3 cellular contexts compared by ENCODE assay signal in the genomic region with DNA sequence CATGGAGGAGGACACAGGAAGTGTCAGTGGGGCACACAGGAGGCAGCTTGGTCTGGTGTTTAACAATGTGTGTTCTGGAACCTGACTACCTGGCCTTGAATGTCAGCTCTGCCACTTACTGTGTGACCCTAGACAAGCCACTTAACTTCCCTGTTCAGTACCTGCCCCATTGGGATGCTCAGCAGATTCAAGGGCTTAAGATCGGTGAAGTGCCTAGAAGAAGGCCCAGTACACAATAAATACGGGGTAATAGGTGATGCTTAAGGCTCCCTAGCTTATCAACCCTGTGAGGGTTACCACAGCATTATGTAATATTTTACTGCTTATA.
A peak's percentile ranks its signal among the peaks of the same experiment; 100 is the strongest.
TF ChIP-seq lines count a peak whose summit lies in the region.

No MANE protein-coding gene starts in this region.

TF ChIP-seq in SK-N-SH, 30 proteins besides CTCF, POLR2A, EP300 and RAD21 (continues in another document):
- TF ChIP-seq GABPA (IDR thresholded peaks at IDR 0.05; ENCODE audit: low read depth): no peak
- no peak for TF ChIP-seq MXI1 (IDR thresholded peaks at IDR 0.05; ENCODE audit: low read depth, low read length)
- no peak for TF ChIP-seq FOXJ3 (CRISPR knock-in tag; IDR thresholded peaks at IDR 0.05)
- no peak for TF ChIP-seq EZH2phosphoT487 (IDR thresholded peaks at IDR 0.05; ENCODE audit: borderline replicate concordance, low read depth)
- TF ChIP-seq POLR2AphosphoS5 (IDR thresholded peaks at IDR 0.05; ENCODE audit: low read depth, low read length): no peak
- TF ChIP-seq TAF1 (IDR thresholded peaks at IDR 0.05; ENCODE audit: borderline replicate concordance, low read depth, low read length): no peak
- TF ChIP-seq, protein P1, sequence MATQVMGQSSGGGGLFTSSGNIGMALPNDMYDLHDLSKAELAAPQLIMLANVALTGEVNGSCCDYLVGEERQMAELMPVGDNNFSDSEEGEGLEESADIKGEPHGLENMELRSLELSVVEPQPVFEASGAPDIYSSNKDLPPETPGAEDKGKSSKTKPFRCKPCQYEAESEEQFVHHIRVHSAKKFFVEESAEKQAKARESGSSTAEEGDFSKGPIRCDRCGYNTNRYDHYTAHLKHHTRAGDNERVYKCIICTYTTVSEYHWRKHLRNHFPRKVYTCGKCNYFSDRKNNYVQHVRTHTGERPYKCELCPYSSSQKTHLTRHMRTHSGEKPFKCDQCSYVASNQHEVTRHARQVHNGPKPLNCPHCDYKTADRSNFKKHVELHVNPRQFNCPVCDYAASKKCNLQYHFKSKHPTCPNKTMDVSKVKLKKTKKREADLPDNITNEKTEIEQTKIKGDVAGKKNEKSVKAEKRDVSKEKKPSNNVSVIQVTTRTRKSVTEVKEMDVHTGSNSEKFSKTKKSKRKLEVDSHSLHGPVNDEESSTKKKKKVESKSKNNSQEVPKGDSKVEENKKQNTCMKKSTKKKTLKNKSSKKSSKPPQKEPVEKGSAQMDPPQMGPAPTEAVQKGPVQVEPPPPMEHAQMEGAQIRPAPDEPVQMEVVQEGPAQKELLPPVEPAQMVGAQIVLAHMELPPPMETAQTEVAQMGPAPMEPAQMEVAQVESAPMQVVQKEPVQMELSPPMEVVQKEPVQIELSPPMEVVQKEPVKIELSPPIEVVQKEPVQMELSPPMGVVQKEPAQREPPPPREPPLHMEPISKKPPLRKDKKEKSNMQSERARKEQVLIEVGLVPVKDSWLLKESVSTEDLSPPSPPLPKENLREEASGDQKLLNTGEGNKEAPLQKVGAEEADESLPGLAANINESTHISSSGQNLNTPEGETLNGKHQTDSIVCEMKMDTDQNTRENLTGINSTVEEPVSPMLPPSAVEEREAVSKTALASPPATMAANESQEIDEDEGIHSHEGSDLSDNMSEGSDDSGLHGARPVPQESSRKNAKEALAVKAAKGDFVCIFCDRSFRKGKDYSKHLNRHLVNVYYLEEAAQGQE (IDR thresholded peaks at IDR 0.05; ENCODE audit: low read depth, low read length): no peak
- TF ChIP-seq, protein P2, sequence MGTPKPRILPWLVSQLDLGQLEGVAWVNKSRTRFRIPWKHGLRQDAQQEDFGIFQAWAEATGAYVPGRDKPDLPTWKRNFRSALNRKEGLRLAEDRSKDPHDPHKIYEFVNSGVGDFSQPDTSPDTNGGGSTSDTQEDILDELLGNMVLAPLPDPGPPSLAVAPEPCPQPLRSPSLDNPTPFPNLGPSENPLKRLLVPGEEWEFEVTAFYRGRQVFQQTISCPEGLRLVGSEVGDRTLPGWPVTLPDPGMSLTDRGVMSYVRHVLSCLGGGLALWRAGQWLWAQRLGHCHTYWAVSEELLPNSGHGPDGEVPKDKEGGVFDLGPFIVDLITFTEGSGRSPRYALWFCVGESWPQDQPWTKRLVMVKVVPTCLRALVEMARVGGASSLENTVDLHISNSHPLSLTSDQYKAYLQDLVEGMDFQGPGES (IDR thresholded peaks at IDR 0.05; ENCODE audit: low read depth, low read length): no peak
- TF ChIP-seq GATA2 (CRISPR knock-in tag; IDR thresholded peaks at IDR 0.05): no peak
- TF ChIP-seq FOSL2 (IDR thresholded peaks at IDR 0.05; ENCODE audit: borderline replicate concordance, low read depth): no peak
- TF ChIP-seq, protein P3, sequence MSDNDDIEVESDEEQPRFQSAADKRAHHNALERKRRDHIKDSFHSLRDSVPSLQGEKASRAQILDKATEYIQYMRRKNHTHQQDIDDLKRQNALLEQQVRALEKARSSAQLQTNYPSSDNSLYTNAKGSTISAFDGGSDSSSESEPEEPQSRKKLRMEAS (IDR thresholded peaks at IDR 0.05; ENCODE audit: low read depth): no peak
- no peak for TF ChIP-seq ELF1 (IDR thresholded peaks at IDR 0.05)
- no peak for TF ChIP-seq RCOR1 (IDR thresholded peaks at IDR 0.05; ENCODE audit: low read length)
- TF ChIP-seq YY1 (IDR thresholded peaks at IDR 0.05; ENCODE audit: low read depth): no peak
- TF ChIP-seq TEAD4 (IDR thresholded peaks at IDR 0.05; ENCODE audit: borderline replicate concordance, insufficient read depth): no peak
- no peak for TF ChIP-seq MEF2A (IDR thresholded peaks at IDR 0.05; ENCODE audit: borderline replicate concordance, low read depth)

TF ChIP-seq in SK-N-SH treated with all-trans-retinoic acid at 6 μM for 48 hours, 23 proteins besides CTCF, POLR2A, EP300 and RAD21 (continues in another document):
- TF ChIP-seq SNAI2 (CRISPR knock-in tag; IDR thresholded peaks at IDR 0.05) (no peak), TSHZ2 (CRISPR knock-in tag; IDR thresholded peaks at IDR 0.05) (no peak), CSDC2 (CRISPR knock-in tag; IDR thresholded peaks at IDR 0.05) (no peak), GLIS3 (CRISPR knock-in tag; IDR thresholded peaks at IDR 0.05) (no peak), ZNF8 (CRISPR knock-in tag; IDR thresholded peaks at IDR 0.05) (no peak), ESRRG (CRISPR knock-in tag; IDR thresholded peaks at IDR 0.05) (no peak), TOX (CRISPR knock-in tag; IDR thresholded peaks at IDR 0.05; ENCODE audit: borderline replicate concordance) (no peak), ISL1 (CRISPR knock-in tag; IDR thresholded peaks at IDR 0.05) (no peak), OSR1 (CRISPR knock-in tag; IDR thresholded peaks at IDR 0.05) (no peak), ZFP3 (CRISPR knock-in tag; IDR thresholded peaks at IDR 0.05) (no peak), RARB (CRISPR knock-in tag; IDR thresholded peaks at IDR 0.05) (no peak), ZNF565 (CRISPR knock-in tag; conservative IDR thresholded peaks at IDR 0.05; ENCODE audit: low read depth) (no peak), PPARA (CRISPR knock-in tag; IDR thresholded peaks at IDR 0.05; ENCODE audit: borderline replicate concordance) (no peak), ARNTL (CRISPR knock-in tag; IDR thresholded peaks at IDR 0.05; ENCODE audit: borderline replicate concordance, low read depth) (no peak), BACH2 (CRISPR knock-in tag; IDR thresholded peaks at IDR 0.05; ENCODE audit: borderline replicate concordance) (no peak)
- TF ChIP-seq, protein P4, sequence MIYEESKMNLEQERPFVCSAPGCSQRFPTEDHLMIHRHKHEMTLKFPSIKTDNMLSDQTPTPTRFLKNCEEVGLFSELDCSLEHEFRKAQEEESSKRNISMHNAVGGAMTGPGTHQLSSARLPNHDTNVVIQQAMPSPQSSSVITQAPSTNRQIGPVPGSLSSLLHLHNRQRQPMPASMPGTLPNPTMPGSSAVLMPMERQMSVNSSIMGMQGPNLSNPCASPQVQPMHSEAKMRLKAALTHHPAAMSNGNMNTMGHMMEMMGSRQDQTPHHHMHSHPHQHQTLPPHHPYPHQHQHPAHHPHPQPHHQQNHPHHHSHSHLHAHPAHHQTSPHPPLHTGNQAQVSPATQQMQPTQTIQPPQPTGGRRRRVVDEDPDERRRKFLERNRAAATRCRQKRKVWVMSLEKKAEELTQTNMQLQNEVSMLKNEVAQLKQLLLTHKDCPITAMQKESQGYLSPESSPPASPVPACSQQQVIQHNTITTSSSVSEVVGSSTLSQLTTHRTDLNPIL (CRISPR knock-in tag; IDR thresholded peaks at IDR 0.05; ENCODE audit: low read depth): no peak
- TF ChIP-seq, protein P5, sequence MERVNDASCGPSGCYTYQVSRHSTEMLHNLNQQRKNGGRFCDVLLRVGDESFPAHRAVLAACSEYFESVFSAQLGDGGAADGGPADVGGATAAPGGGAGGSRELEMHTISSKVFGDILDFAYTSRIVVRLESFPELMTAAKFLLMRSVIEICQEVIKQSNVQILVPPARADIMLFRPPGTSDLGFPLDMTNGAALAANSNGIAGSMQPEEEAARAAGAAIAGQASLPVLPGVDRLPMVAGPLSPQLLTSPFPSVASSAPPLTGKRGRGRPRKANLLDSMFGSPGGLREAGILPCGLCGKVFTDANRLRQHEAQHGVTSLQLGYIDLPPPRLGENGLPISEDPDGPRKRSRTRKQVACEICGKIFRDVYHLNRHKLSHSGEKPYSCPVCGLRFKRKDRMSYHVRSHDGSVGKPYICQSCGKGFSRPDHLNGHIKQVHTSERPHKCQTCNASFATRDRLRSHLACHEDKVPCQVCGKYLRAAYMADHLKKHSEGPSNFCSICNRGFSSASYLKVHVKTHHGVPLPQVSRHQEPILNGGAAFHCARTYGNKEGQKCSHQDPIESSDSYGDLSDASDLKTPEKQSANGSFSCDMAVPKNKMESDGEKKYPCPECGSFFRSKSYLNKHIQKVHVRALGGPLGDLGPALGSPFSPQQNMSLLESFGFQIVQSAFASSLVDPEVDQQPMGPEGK (CRISPR knock-in tag; IDR thresholded peaks at IDR 0.05; ENCODE audit: borderline replicate concordance): no peak

TF ChIP-seq in K562, 482 proteins besides CTCF, POLR2A, EP300 and RAD21:
- TF ChIP-seq RUNX1 (IDR thresholded peaks at IDR 0.05; ENCODE audit: low read depth) (no peak), POLR2B (IDR thresholded peaks at IDR 0.05; ENCODE audit: low read depth, partially characterized antibody) (no peak), BCOR (IDR thresholded peaks at IDR 0.05) (peak; percentile 32; the same call in 1 of the 2 replicates), NCOA1 (IDR thresholded peaks at IDR 0.05; ENCODE audit: low read depth) (no peak), TBL1XR1 (IDR thresholded peaks at IDR 0.05; ENCODE audit: low read length in 2 of 2) (no peak), POLR3G (IDR thresholded peaks at IDR 0.05; ENCODE audit: extremely low read depth, insufficient read length, insufficient replicate concordance) (no peak), ZFP36 (IDR thresholded peaks at IDR 0.05; ENCODE audit: low read depth, low read length, partially characterized antibody) (peak; percentile 46), RBM25 (IDR thresholded peaks at IDR 0.05; ENCODE audit: low read depth, low read length, severe bottlenecking) (peak; percentile 87)
- TF ChIP-seq, protein P6, sequence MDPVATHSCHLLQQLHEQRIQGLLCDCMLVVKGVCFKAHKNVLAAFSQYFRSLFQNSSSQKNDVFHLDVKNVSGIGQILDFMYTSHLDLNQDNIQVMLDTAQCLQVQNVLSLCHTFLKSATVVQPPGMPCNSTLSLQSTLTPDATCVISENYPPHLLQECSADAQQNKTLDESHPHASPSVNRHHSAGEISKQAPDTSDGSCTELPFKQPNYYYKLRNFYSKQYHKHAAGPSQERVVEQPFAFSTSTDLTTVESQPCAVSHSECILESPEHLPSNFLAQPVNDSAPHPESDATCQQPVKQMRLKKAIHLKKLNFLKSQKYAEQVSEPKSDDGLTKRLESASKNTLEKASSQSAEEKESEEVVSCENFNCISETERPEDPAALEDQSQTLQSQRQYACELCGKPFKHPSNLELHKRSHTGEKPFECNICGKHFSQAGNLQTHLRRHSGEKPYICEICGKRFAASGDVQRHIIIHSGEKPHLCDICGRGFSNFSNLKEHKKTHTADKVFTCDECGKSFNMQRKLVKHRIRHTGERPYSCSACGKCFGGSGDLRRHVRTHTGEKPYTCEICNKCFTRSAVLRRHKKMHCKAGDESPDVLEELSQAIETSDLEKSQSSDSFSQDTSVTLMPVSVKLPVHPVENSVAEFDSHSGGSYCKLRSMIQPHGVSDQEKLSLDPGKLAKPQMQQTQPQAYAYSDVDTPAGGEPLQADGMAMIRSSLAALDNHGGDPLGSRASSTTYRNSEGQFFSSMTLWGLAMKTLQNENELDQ (CRISPR knock-in tag; IDR thresholded peaks at IDR 0.05; ENCODE audit: borderline replicate concordance): no peak
TF ChIP-seq in K562: peak in this region for 3.
